ENCODE assay signal across 15 cellular contexts in genomic region chr16:23497543-23497868, GRCh38. TPM values are rescaled to one million over a fixed set of nuclear protein-coding genes. Genes with fewer than 3 reads are reported as not detected.
A peak's percentile ranks its signal among the peaks of the same experiment; 100 is the strongest.
DNase-seq lines count a peak whose midpoint lies in the region; ATAC-seq and TF ChIP-seq lines count a peak whose summit lies in the region.
"Had no signal": no experiment of that assay in that cellular context is flagged by ENCODE, and none has a peak within 500 bp of the region (broad histone marks: within the 10 kb centered on the region; RNA-seq: fewer than 3 reads in every experiment).

No MANE protein-coding gene starts in this region.

- no peak overlapping the region for H3K4me3 Mint-ChIP-seq in activated naive CD8-positive, alpha-beta T cell
- H3K4me3 Mint-ChIP-seq in activated naive CD8-positive, alpha-beta T cell treated with anti-CD3 and anti-CD28 coated beads, Interleukin-2, amount 50 U/mL, for 24 hours, result no peak overlapping the region
- H3K4me3 Mint-ChIP-seq in central memory CD8-positive, alpha-beta T cell, result peak overlapping the region; percentile 6
- H3K4me3 Mint-ChIP-seq in type B pancreatic cell, result peak overlapping the region; percentile 53
- H3K4me3 Mint-ChIP-seq: activated CD4-positive, alpha-beta T cell treated with anti-CD3 and anti-CD28 coated beads, Interleukin-2, amount 10 ng/mL, durations not matched to agents 24 days and 14 days had no signal

- H3K9me3 ChIP-seq in muscle layer of duodenum (ENCODE audit: control insufficient read depth in 1 of 2, low read length in 2 of 2) (no peaks in the 10 kb centered on the region), Karpas-422 (ENCODE audit: low read length) (no peaks in the 10 kb centered on the region)
- H3K9me3 ChIP-seq: tibial artery had no signal

- peaks cover 21 to 22% of the 10 kb centered on the region in 2 donors for H3K36me3 ChIP-seq in muscle layer of duodenum (ENCODE audit: control insufficient read depth in 1 of 2, insufficient read depth in 2 of 2, low read length in 2 of 2)
- H3K36me3 ChIP-seq in Karpas-422 (ENCODE audit: insufficient read depth, low read length), result peaks cover 52% of the 10 kb centered on the region

- H3K27ac ChIP-seq in muscle layer of duodenum (ENCODE audit: low read length) (peak overlapping the region; percentile 43), Karpas-422 (ENCODE audit: low read length) (no peak overlapping the region)
- H3K27ac ChIP-seq: tibial artery had no signal

- no peak overlapping the region for H3K9ac ChIP-seq in Karpas-422 (ENCODE audit: low read length)

- H3K9me3 Mint-ChIP-seq in activated naive CD8-positive, alpha-beta T cell (ENCODE audit: low read depth), result no peaks in the 10 kb centered on the region
- no peaks in the 10 kb centered on the region for H3K9me3 Mint-ChIP-seq in activated naive CD8-positive, alpha-beta T cell treated with anti-CD3 and anti-CD28 coated beads, Interleukin-2, amount 50 U/mL, for 24 hours
- H3K9me3 Mint-ChIP-seq in central memory CD8-positive, alpha-beta T cell, result no peaks in the 10 kb centered on the region
- H3K9me3 Mint-ChIP-seq in type B pancreatic cell, result no peaks in the 10 kb centered on the region
- H3K9me3 Mint-ChIP-seq: activated CD4-positive, alpha-beta T cell treated with anti-CD3 and anti-CD28 coated beads, Interleukin-2, amount 10 ng/mL, durations not matched to agents 24 days and 14 days had no signal

- H3K4me1 Mint-ChIP-seq in activated naive CD8-positive, alpha-beta T cell (ENCODE audit: low read depth), result peaks cover 31% of the 10 kb centered on the region
- peaks cover 22% of the 10 kb centered on the region for H3K4me1 Mint-ChIP-seq in activated naive CD8-positive, alpha-beta T cell treated with anti-CD3 and anti-CD28 coated beads, Interleukin-2, amount 50 U/mL, for 24 hours
- H3K4me1 Mint-ChIP-seq in central memory CD8-positive, alpha-beta T cell, result peaks cover 32% of the 10 kb centered on the region
- H3K4me1 Mint-ChIP-seq in type B pancreatic cell (ENCODE audit: unreplicated experiment), result peaks cover 11% of the 10 kb centered on the region

- H3K27me3 ChIP-seq in muscle layer of duodenum (ENCODE audit: low read depth, low read length) (no peaks in the 10 kb centered on the region), Karpas-422 (ENCODE audit: low read length) (no peaks in the 10 kb centered on the region)
- H3K27me3 ChIP-seq: tibial artery had no signal

- TF ChIP-seq CTCF in type B pancreatic cell (conservative IDR thresholded peaks at IDR 0.05), result no peak

- peaks cover 92% of the 10 kb centered on the region for H3K79me2 ChIP-seq in Karpas-422 (ENCODE audit: low read length)

- no peak overlapping the region for H2AFZ ChIP-seq in Karpas-422 (ENCODE audit: low read length)

- H3K4me3 ChIP-seq in muscle layer of duodenum (ENCODE audit: low read depth in 1 of 2, low read length in 2 of 2), result no peak overlapping the region
- no peak overlapping the region for H3K4me3 ChIP-seq in Karpas-422 (ENCODE audit: low read length)
- H3K4me3 ChIP-seq: tibial artery had no signal

- peaks cover 2% of the 10 kb centered on the region for H3K36me3 Mint-ChIP-seq in activated naive CD8-positive, alpha-beta T cell
- H3K36me3 Mint-ChIP-seq in activated naive CD8-positive, alpha-beta T cell treated with anti-CD3 and anti-CD28 coated beads, Interleukin-2, amount 50 U/mL, for 24 hours (ENCODE audit: low read depth), result peaks cover 14% of the 10 kb centered on the region
- H3K36me3 Mint-ChIP-seq in central memory CD8-positive, alpha-beta T cell (ENCODE audit: insufficient read depth), result peaks cover 43% of the 10 kb centered on the region
- H3K36me3 Mint-ChIP-seq in type B pancreatic cell, result peaks cover 8% of the 10 kb centered on the region

- ATAC-seq in activated naive CD8-positive, alpha-beta T cell treated with anti-CD3 and anti-CD28 coated beads, Interleukin-2, amount 50 U/mL, for 24 hours, result no peak
- ATAC-seq in central memory CD8-positive, alpha-beta T cell (replicated peaks; ENCODE audit: extremely low read depth, poor library complexity, severe bottlenecking), result no peak

- H3K4me2 ChIP-seq in Karpas-422 (ENCODE audit: low read depth, low read length, poor library complexity, severe bottlenecking), result no peak overlapping the region

- DNase-seq in activated naive CD8-positive, alpha-beta T cell treated with anti-CD3 and anti-CD28 coated beads, Interleukin-2, amount 50 U/mL, for 24 hours, result no peak
- no peak for DNase-seq in central memory CD8-positive, alpha-beta T cell (ENCODE audit: low spot score in 2 of 2)
- DNase-seq in type B pancreatic cell (ENCODE audit: extremely low spot score, unreplicated experiment) (no peak), DMS53 (lab: John Stamatoyannopoulos, UW) (no peak), HPDE6-E6E7 (ENCODE audit: extremely low spot score) (no peak), Karpas-422 (no peak)
- DNase-seq: activated CD4-positive, alpha-beta T cell treated with anti-CD3 and anti-CD28 coated beads, Interleukin-2, amount 10 ng/mL, durations not matched to agents 24 days and 14 days; activated naive CD4-positive, alpha-beta T cell; DMS79; GOT3; NCI-H1436 treated with DMSO at 0.1 percent for 48 hours; NCI-H774 had no signal

- H3K9me2 ChIP-seq in Karpas-422 (replicated peaks; ENCODE audit: insufficient read depth, low read length), result no peaks in the 10 kb centered on the region

- peaks cover 65% of the 10 kb centered on the region for H4K20me1 ChIP-seq in Karpas-422 (ENCODE audit: insufficient read depth, low read depth, low read length)

- H3K27me3 Mint-ChIP-seq in activated naive CD8-positive, alpha-beta T cell, result no peaks in the 10 kb centered on the region
- H3K27me3 Mint-ChIP-seq in activated naive CD8-positive, alpha-beta T cell treated with anti-CD3 and anti-CD28 coated beads, Interleukin-2, amount 50 U/mL, for 24 hours, result no peaks in the 10 kb centered on the region
- no peaks in the 10 kb centered on the region for H3K27me3 Mint-ChIP-seq in central memory CD8-positive, alpha-beta T cell
- H3K27me3 Mint-ChIP-seq in type B pancreatic cell, result no peaks in the 10 kb centered on the region
- H3K27me3 Mint-ChIP-seq: activated CD4-positive, alpha-beta T cell treated with anti-CD3 and anti-CD28 coated beads, Interleukin-2, amount 10 ng/mL, durations not matched to agents 24 days and 14 days had no signal

- peaks cover 3 to 7% of the 10 kb centered on the region in 2 donors for H3K4me1 ChIP-seq in muscle layer of duodenum (ENCODE audit: control insufficient read depth in 1 of 2, insufficient read depth in 2 of 2, low read length in 2 of 2)
- H3K4me1 ChIP-seq in Karpas-422 (ENCODE audit: low read length), result peaks cover 32% of the 10 kb centered on the region

- H3K27ac Mint-ChIP-seq in activated naive CD8-positive, alpha-beta T cell, result peak overlapping the region; percentile 30
- no peak overlapping the region for H3K27ac Mint-ChIP-seq in activated naive CD8-positive, alpha-beta T cell treated with anti-CD3 and anti-CD28 coated beads, Interleukin-2, amount 50 U/mL, for 24 hours
- peak overlapping the region; percentile 32 for H3K27ac Mint-ChIP-seq in central memory CD8-positive, alpha-beta T cell (ENCODE audit: low read depth)
- H3K27ac Mint-ChIP-seq in type B pancreatic cell, result peak overlapping the region; percentile 79

RNA-seq across cellular contexts. Expression of gene GGA2, which starts 12.8 kb away (rescaled TPM):
- 63.3 and 105 TPM in 2 replicates for total RNA-seq in type B pancreatic cell (ENCODE audit: low replicate concordance)
- total RNA-seq in Karpas-422 (2014; rRNA removed; shearing (Covaris generic); ENCODE audit: low replicate concordance), result 109 and 123 TPM in 2 replicates

RNA-seq across cellular contexts. Expression of gene COG7, which starts 44.5 kb away (rescaled TPM):
- total RNA-seq in type B pancreatic cell (ENCODE audit: low replicate concordance), result 24.0 and 29.3 TPM in 2 replicates
- total RNA-seq in Karpas-422 (2014; rRNA removed; shearing (Covaris generic); ENCODE audit: low replicate concordance), result 18.6 and 21.3 TPM in 2 replicates

RNA-seq across cellular contexts. Expression of gene EARS2, which starts 59.6 kb away (rescaled TPM):
- total RNA-seq in type B pancreatic cell (ENCODE audit: low replicate concordance), result 24.4 and 25.3 TPM in 2 replicates
- 25.5 and 27.9 TPM in 2 replicates for total RNA-seq in Karpas-422 (2014; rRNA removed; shearing (Covaris generic); ENCODE audit: low replicate concordance)

Comparison
In these comparisons a context has a peak if more than half of its experiments do, and no peak if none do; other contexts are left out.
1. H3K4me3 Mint-ChIP-seq: peak in central memory CD8-positive, alpha-beta T cell (single experiment) and type B pancreatic cell (single experiment); none in activated naive CD8-positive, alpha-beta T cell (single experiment) and activated naive CD8-positive, alpha-beta T cell treated with anti-CD3 and anti-CD28 coated beads, Interleukin-2, amount 50 U/mL, for 24 hours (single experiment).